8 cellular contexts compared by ENCODE assay signal in genomic region chr5:177303121-177303924, GRCh38. TPM values are rescaled to one million over a fixed set of nuclear protein-coding genes. Genes with fewer than 3 reads are reported as not detected.
A peak's percentile ranks its signal among the peaks of the same experiment; 100 is the strongest.
DNase-seq lines count a peak whose midpoint lies in the region; ATAC-seq and TF ChIP-seq lines count a peak whose summit lies in the region.

A gene with protein sequence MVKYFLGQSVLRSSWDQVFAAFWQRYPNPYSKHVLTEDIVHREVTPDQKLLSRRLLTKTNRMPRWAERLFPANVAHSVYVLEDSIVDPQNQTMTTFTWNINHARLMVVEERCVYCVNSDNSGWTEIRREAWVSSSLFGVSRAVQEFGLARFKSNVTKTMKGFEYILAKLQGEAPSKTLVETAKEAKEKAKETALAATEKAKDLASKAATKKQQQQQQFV (plus strand): TSS chr5:177303799. CDS start chr5:177303986, 187 bp downstream.
RAB24 (minus strand) TSS chr5:177303719; CDS start chr5:177303288, 431 bp downstream.

- H3K4me3 Mint-ChIP-seq in activated CD4-positive, alpha-beta memory T cell treated with anti-CD3 and anti-CD28 coated beads, Interleukin-2, amount 10 ng/mL, durations not matched to agents 7 days and 5 days = peak within 1 kb of the TSS; percentile 89

- DNase-seq in Ammon's horn (ENCODE audit: low spot score) (peak; percentile 92), NCI-H774 (lab: John Stamatoyannopoulos, UW) (peak; percentile 81), ecto neural progenitor cell (ENCODE audit: low spot score) (peak; percentile 93), lower lobe of right lung (peak; percentile 94)
- peak; percentile 92 for DNase-seq in activated CD4-positive, alpha-beta memory T cell treated with anti-CD3 and anti-CD28 coated beads, Interleukin-2, amount 10 ng/mL, durations not matched to agents 7 days and 5 days
- DNase-seq in stimulated activated CD4-positive, alpha-beta T cell treated with anti-CD3 and anti-CD28 coated beads, TNF-alpha, amount 100 ng/mL, for 24 hours (ENCODE audit: low read depth in 3 of 3) = peak; percentile 79 to 89 (median 84)

- H3K9me3 Mint-ChIP-seq in activated CD4-positive, alpha-beta memory T cell treated with anti-CD3 and anti-CD28 coated beads, Interleukin-2, amount 10 ng/mL, durations not matched to agents 7 days and 5 days = no peaks in the 10 kb centered on the region

- H3K4me1 Mint-ChIP-seq in activated CD4-positive, alpha-beta memory T cell treated with anti-CD3 and anti-CD28 coated beads, Interleukin-2, amount 10 ng/mL, durations not matched to agents 7 days and 5 days = peaks cover 74% of the 10 kb centered on the region

- H3K4me1 ChIP-seq in lower lobe of right lung = peaks cover 84% of the 10 kb centered on the region

- intact Hi-C loops in lower lobe of right lung (cut with DNase I) = no loop called here

- CTCF ChIA-PET in activated CD4-positive, alpha-beta memory T cell treated with anti-CD3 and anti-CD28 coated beads, Interleukin-2, amount 10 ng/mL, durations not matched to agents 7 days and 5 days (lab: Charles Lee) = interaction anchor here (1.0 to 2.8 kb wide), 8 partner anchors 9 to 198 kb away, joined by 3 to 11 read pairs (median 4); no protein-coding TSS in a partner anchor

- no peaks in the 10 kb centered on the region for H3K27me3 ChIP-seq in lower lobe of right lung (ENCODE audit: low read depth)

- peak; percentile 75 for ATAC-seq in GM19035 (IDR thresholded peaks at IDR 0.05; ENCODE audit: unreplicated experiment)
- peak; percentile 73 for ATAC-seq in HG03354 (IDR thresholded peaks at IDR 0.05; ENCODE audit: poor library complexity, severe bottlenecking, unreplicated experiment)
- ATAC-seq in lower lobe of right lung = peak; percentile 89

- peaks cover 71% of the 10 kb centered on the region for H3K36me3 Mint-ChIP-seq in activated CD4-positive, alpha-beta memory T cell treated with anti-CD3 and anti-CD28 coated beads, Interleukin-2, amount 10 ng/mL, durations not matched to agents 7 days and 5 days (ENCODE audit: low read depth)

- peak within 1 kb of the TSS; percentile 100 for H3K4me3 ChIP-seq in lower lobe of right lung

- peaks cover 49% of the 10 kb centered on the region for H3K36me3 ChIP-seq in lower lobe of right lung

- H3K27ac ChIP-seq in lower lobe of right lung = peak within 1 kb of the TSS; percentile 91

- peak; percentile 43 for TF ChIP-seq CTCF in lower lobe of right lung (IDR thresholded peaks at IDR 0.05)

- H3K9me3 ChIP-seq in lower lobe of right lung = no peaks in the 10 kb centered on the region

- no peaks in the 10 kb centered on the region for H3K27me3 Mint-ChIP-seq in activated CD4-positive, alpha-beta memory T cell treated with anti-CD3 and anti-CD28 coated beads, Interleukin-2, amount 10 ng/mL, durations not matched to agents 7 days and 5 days

- POLR2A ChIA-PET in activated CD4-positive, alpha-beta memory T cell treated with anti-CD3 and anti-CD28 coated beads, Interleukin-2, amount 10 ng/mL, durations not matched to agents 7 days and 5 days (lab: Charles Lee) = interaction anchor here (0.6 to 6.1 kb wide), 13 partner anchors 8 to 213 kb away, joined by 3 to 68 read pairs (median 3); partner anchors contain the start of genes LMAN2, MXD3 and NSD1

- peak within 1 kb of the TSS; percentile 92 for H3K27ac Mint-ChIP-seq in activated CD4-positive, alpha-beta memory T cell treated with anti-CD3 and anti-CD28 coated beads, Interleukin-2, amount 10 ng/mL, durations not matched to agents 7 days and 5 days

RNA-seq across cellular contexts. Expression of the first gene that starts in this region (rescaled TPM):
- total RNA-seq in activated CD4-positive, alpha-beta memory T cell treated with anti-CD3 and anti-CD28 coated beads, Interleukin-2, amount 10 ng/mL, durations not matched to agents 7 days and 5 days = 100 to 1,000 TPM; 153 to 156 TPM
- total RNA-seq in lower lobe of right lung = 101 TPM

RNA-seq across cellular contexts. Expression of gene RAB24, which starts in this region (rescaled TPM):
- total RNA-seq in activated CD4-positive, alpha-beta memory T cell treated with anti-CD3 and anti-CD28 coated beads, Interleukin-2, amount 10 ng/mL, durations not matched to agents 7 days and 5 days = 10 to 100 TPM; 43.0 to 46.6 TPM
- 41.6 TPM for total RNA-seq in lower lobe of right lung

Comparison
In these comparisons a context has a peak if more than half of its experiments do, and no peak if none do; other contexts are left out.
1. Peak in every context shown above with its lines: DNase-seq, ATAC-seq, H3K4me3 ChIP-seq and H3K27ac ChIP-seq.